ENCODE assay signal across 24 cellular contexts in genomic region chr1:213742992-213743391, GRCh38.
DNase-seq lines count a peak whose midpoint lies in the region; ATAC-seq, FAIRE-seq and TF ChIP-seq lines count a peak whose summit lies in the region.
"Had no signal": no experiment of that assay in that cellular context is flagged by ENCODE, and none has a peak within 500 bp of the region (broad histone marks: within the 10 kb centered on the region; RNA-seq: fewer than 3 reads in every experiment).

No MANE protein-coding gene starts in this region.

- H3K79me2 ChIP-seq in SK-N-SH (ENCODE audit: insufficient read depth) (no peaks in the 10 kb centered on the region), K562 (ENCODE audit: control insufficient read depth, insufficient read depth, low read length) (no peaks in the 10 kb centered on the region)

- TF ChIP-seq EP300 in SK-N-SH (IDR thresholded peaks at IDR 0.05; ENCODE audit: borderline replicate concordance in 1 of 2, low read depth in 1 of 2, low read length in 1 of 2) (no peak), K562 (IDR thresholded peaks at IDR 0.05; ENCODE audit: low read length) (no peak)

- H3K4me1 ChIP-seq in SK-N-SH (ENCODE audit: control insufficient read depth in 1 of 2, insufficient read depth in 2 of 2, low read depth in 1 of 2, low read length in 1 of 2) (no peaks in the 10 kb centered on the region), K562 (replicated peaks in 1 of 2; ENCODE audit: control insufficient read depth in 2 of 2, insufficient read depth in 2 of 2, low read length in 2 of 2) (no peaks in the 10 kb centered on the region)
- H3K4me1 ChIP-seq: A549; BLaER1 treated with 17β-estradiol and CSF1 and Interleukin-3, amounts not matched to agents 10 nM and 100 nM; Caco-2 had no signal

- no peaks in the 10 kb centered on the region for H3K9me1 ChIP-seq in K562 (ENCODE audit: control insufficient read depth, insufficient read depth, low read length)

- intact Hi-C loops in K562 (cut with micrococcal nuclease): no loop called here

- no peak overlapping the region for H3K27ac ChIP-seq in SK-N-SH (ENCODE audit: low read depth in 2 of 2, low read length in 1 of 2)
- H3K27ac ChIP-seq in K562 (ENCODE audit: extremely low read depth, low read depth, low read length): no peak overlapping the region
- H3K27ac ChIP-seq: 22Rv1; A549; BLaER1 treated with 17β-estradiol and CSF1 and Interleukin-3, amounts not matched to agents 10 nM and 100 nM; C4-2B had no signal

- in situ Hi-C loops in K562 (cut with MboI): no loop called here

- CTCF ChIA-PET in SK-N-SH (lab: Yijun Ruan, JAX) (no interaction called here), K562 (lab: Yijun Ruan, JAX; ENCODE audit: low intra/inter-chr PET ratio) (no interaction called here)

- H3K27me3 ChIP-seq in SK-N-SH (ENCODE audit: insufficient read depth) (no peaks in the 10 kb centered on the region), K562 (ENCODE audit: control insufficient read depth in 2 of 2, insufficient read depth in 2 of 2, low read length in 2 of 2) (no peaks in the 10 kb centered on the region)
- H3K27me3 ChIP-seq: BLaER1 treated with 17β-estradiol and CSF1 and Interleukin-3, amounts not matched to agents 10 nM and 100 nM had no signal

- DNase-seq in SK-N-SH: no peak
- DNase-seq in D721Med (ENCODE audit: insufficient read length, low spot score): no peak
- DNase-seq in K562 (ENCODE audit: extremely low read depth in 1 of 4, low spot score in 3 of 4): no peak
- DNase-seq in amniotic stem cell (lab: John Stamatoyannopoulos, UW): no peak
- DNase-seq: AML-193; Caco-2; Calu3; CD4-positive, alpha-beta T cell; CD8-positive, alpha-beta T cell; DMS 273 treated with DMSO at 0.1 percent for 48 hours; DMS153; DMS53; DMS79; DND-41; EL; GDM1 had no signal

- H3K9ac ChIP-seq in SK-N-SH (no peak overlapping the region), K562 (ENCODE audit: insufficient read depth in 1 of 2, low read depth in 2 of 2, low read length in 2 of 2) (no peak overlapping the region)
- H3K9ac ChIP-seq: BLaER1 treated with 17β-estradiol and CSF1 and Interleukin-3, amounts not matched to agents 10 nM and 100 nM had no signal

- H3K9me2 ChIP-seq in SK-N-SH: no peaks in the 10 kb centered on the region

- POLR2A ChIA-PET in SK-N-SH (lab: Yijun Ruan, JAX) (no interaction called here), K562 (lab: Yijun Ruan, JAX) (no interaction called here)

- BruUV-seq in K562 (replicated peaks; lab: Mats Ljungman, UMichigan): no TSS peak

- H4K20me1 ChIP-seq in SK-N-SH (ENCODE audit: insufficient read depth) (no peaks in the 10 kb centered on the region), K562 (replicated peaks; ENCODE audit: control insufficient read depth, insufficient read depth, low read length) (no peaks in the 10 kb centered on the region; the same call in 1 of the 2 replicates)
- H4K20me1 ChIP-seq: BLaER1 treated with 17β-estradiol and CSF1 and Interleukin-3, amounts not matched to agents 10 nM and 100 nM had no signal

- H3K4me3 ChIP-seq in SK-N-SH (ENCODE audit: low read depth in 2 of 2, low read length in 1 of 2) (no peak overlapping the region), K562 (no peak overlapping the region)
- H3K4me3 ChIP-seq: A549; BLaER1 treated with 17β-estradiol and CSF1 and Interleukin-3, amounts not matched to agents 10 nM and 100 nM; GM12878 had no signal

- no peak for ATAC-seq in SK-N-SH treated with all-trans-retinoic acid at 6 μM for 48 hours
- ATAC-seq in K562: no peak
- ATAC-seq: A549; CD8-positive, alpha-beta T cell; GM12878 had no signal

- TF ChIP-seq RAD21 in SK-N-SH (IDR thresholded peaks at IDR 0.05; ENCODE audit: low read length) (no peak), K562 (CRISPR knock-in tag; conservative IDR thresholded peaks at IDR 0.05 in 1 of 2, IDR thresholded peaks at IDR 0.05 in 1 of 2) (no peak)

- TF ChIP-seq CTCF in SK-N-SH (IDR thresholded peaks at IDR 0.05) (no peak), D721Med (IDR thresholded peaks at IDR 0.05; ENCODE audit: insufficient read depth, missing control alignments) (no peak), K562 (IDR thresholded peaks at IDR 0.05 in 2 of 3, conservative IDR thresholded peaks at IDR 0.05 in 1 of 3; ENCODE audit: insufficient read depth in 2 of 3, low read depth in 1 of 3, low read length in 3 of 3) (no peak)

- H3K36me3 ChIP-seq in SK-N-SH (replicated peaks in 1 of 2; ENCODE audit: control insufficient read depth in 1 of 2, insufficient read depth in 2 of 2, low read length in 1 of 2): no peaks in the 10 kb centered on the region
- H3K36me3 ChIP-seq in K562 (ENCODE audit: control insufficient read depth, insufficient read depth, low read length): no peaks in the 10 kb centered on the region
- H3K36me3 ChIP-seq: BLaER1 treated with 17β-estradiol and CSF1 and Interleukin-3, amounts not matched to agents 10 nM and 100 nM had no signal

- H3K9me3 ChIP-seq in SK-N-SH (no peaks in the 10 kb centered on the region), K562 (replicated peaks; ENCODE audit: control insufficient read depth, insufficient read depth, low read depth, low read length) (no peaks in the 10 kb centered on the region)
- H3K9me3 ChIP-seq: A549, Caco-2 had no signal

- H3K4me2 ChIP-seq in SK-N-SH (no peak overlapping the region), K562 (ENCODE audit: insufficient read depth, low read length) (no peak overlapping the region)
- H3K4me2 ChIP-seq: A549; BLaER1 treated with 17β-estradiol and CSF1 and Interleukin-3, amounts not matched to agents 10 nM and 100 nM had no signal

- WGBS in SK-N-SH (ENCODE audit: low lambda C conversion rate): 13% methylated on average over 4 of the region's 4 CpGs
- 3% methylated on average over 4 of the region's 4 CpGs for WGBS in K562 (ENCODE audit: insufficient coverage, low coverage, missing lambda C conversion rate)

- no peak overlapping the region for H2AFZ ChIP-seq in SK-N-SH (ENCODE audit: low read depth)
- H2AFZ ChIP-seq in K562 (ENCODE audit: low read depth, low read length): no peak overlapping the region

- H3F3A ChIP-seq in SK-N-SH (replicated peaks; ENCODE audit: insufficient read depth): no peaks in the 10 kb centered on the region

- TF ChIP-seq POLR2A in K562 (conservative IDR thresholded peaks at IDR 0.05): no peak

- FAIRE-seq in D721Med (lab: Jason Lieb, UNC) (peak; percentile 25), K562 (lab: Jason Lieb, UNC) (no peak)
- FAIRE-seq: A549, GM12878, GM12892, GM18507 had no signal

TF ChIP-seq in SK-N-SH treated with all-trans-retinoic acid at 6 μM for 48 hours, 23 proteins besides CTCF, POLR2A, EP300 and RAD21 (continues in another document):
- TF ChIP-seq ZNF8 (CRISPR knock-in tag; IDR thresholded peaks at IDR 0.05): peak; percentile 88

TF ChIP-seq in SK-N-SH, 30 proteins besides CTCF, POLR2A, EP300 and RAD21 (continues in another document):
- TF ChIP-seq TCF12 (IDR thresholded peaks at IDR 0.05): no peak
- TF ChIP-seq, protein P1, sequence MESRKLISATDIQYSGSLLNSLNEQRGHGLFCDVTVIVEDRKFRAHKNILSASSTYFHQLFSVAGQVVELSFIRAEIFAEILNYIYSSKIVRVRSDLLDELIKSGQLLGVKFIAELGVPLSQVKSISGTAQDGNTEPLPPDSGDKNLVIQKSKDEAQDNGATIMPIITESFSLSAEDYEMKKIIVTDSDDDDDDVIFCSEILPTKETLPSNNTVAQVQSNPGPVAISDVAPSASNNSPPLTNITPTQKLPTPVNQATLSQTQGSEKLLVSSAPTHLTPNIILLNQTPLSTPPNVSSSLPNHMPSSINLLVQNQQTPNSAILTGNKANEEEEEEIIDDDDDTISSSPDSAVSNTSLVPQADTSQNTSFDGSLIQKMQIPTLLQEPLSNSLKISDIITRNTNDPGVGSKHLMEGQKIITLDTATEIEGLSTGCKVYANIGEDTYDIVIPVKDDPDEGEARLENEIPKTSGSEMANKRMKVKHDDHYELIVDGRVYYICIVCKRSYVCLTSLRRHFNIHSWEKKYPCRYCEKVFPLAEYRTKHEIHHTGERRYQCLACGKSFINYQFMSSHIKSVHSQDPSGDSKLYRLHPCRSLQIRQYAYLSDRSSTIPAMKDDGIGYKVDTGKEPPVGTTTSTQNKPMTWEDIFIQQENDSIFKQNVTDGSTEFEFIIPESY (IDR thresholded peaks at IDR 0.05; ENCODE audit: borderline replicate concordance, low read depth): no peak
- TF ChIP-seq SIN3A (IDR thresholded peaks at IDR 0.05; ENCODE audit: borderline replicate concordance, low read depth, low read length): no peak
- no peak for TF ChIP-seq RFX5 (IDR thresholded peaks at IDR 0.05; ENCODE audit: low read length)
- TF ChIP-seq RCOR1 (IDR thresholded peaks at IDR 0.05; ENCODE audit: low read length): no peak
- TF ChIP-seq EZH2phosphoT487 (IDR thresholded peaks at IDR 0.05; ENCODE audit: borderline replicate concordance, low read depth): no peak

TF ChIP-seq in K562, 482 proteins besides CTCF, POLR2A, EP300 and RAD21:
- TF ChIP-seq TEAD2 (tag; IDR thresholded peaks at IDR 0.05) (no peak), ZNF146 (CRISPR knock-in tag; IDR thresholded peaks at IDR 0.05; ENCODE audit: unreplicated experiment) (peak; percentile 81)
